Comparison of ENCODE assay signal across 1 cellular context in the genomic region with DNA sequence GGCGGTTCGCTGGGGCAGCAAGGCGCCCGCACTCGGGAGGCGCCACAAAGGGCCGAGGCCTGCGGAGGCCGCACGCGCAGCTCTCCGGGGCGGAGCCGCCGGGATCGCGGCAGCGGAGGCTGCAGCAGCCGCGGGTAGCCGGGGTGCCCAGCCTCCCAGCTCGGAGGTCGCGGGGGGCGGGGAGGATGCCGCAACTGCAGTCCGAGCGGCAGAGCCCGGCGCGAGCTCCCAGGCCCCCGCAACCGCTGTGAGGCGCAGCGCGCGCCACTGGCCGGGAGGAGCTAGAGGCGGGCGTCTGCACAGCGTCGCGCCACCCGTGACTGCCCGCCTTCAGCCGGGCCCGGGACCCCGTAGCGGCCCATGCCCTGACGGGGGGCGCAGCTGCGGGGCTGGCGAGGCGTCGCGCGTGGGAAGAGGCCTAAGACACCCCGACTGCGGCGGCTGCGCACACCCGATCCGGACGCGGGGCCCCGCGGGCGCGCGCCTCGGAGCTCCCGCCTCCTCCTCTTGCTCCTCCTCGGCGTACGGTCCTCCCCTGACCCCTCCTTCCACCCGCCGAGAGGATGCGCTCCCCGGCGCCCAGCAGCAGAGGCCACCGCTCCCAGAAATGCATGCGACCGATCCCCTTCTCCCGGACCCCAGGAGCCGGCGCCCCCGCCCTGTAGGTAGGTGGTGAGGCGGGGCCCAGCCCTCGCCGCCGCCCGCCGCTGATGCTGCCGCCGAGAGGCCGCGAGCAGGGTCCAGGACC.
A peak's percentile ranks its signal among the peaks of the same experiment; 100 is the strongest.
TF ChIP-seq lines count a peak whose summit lies in the region.

A gene with protein sequence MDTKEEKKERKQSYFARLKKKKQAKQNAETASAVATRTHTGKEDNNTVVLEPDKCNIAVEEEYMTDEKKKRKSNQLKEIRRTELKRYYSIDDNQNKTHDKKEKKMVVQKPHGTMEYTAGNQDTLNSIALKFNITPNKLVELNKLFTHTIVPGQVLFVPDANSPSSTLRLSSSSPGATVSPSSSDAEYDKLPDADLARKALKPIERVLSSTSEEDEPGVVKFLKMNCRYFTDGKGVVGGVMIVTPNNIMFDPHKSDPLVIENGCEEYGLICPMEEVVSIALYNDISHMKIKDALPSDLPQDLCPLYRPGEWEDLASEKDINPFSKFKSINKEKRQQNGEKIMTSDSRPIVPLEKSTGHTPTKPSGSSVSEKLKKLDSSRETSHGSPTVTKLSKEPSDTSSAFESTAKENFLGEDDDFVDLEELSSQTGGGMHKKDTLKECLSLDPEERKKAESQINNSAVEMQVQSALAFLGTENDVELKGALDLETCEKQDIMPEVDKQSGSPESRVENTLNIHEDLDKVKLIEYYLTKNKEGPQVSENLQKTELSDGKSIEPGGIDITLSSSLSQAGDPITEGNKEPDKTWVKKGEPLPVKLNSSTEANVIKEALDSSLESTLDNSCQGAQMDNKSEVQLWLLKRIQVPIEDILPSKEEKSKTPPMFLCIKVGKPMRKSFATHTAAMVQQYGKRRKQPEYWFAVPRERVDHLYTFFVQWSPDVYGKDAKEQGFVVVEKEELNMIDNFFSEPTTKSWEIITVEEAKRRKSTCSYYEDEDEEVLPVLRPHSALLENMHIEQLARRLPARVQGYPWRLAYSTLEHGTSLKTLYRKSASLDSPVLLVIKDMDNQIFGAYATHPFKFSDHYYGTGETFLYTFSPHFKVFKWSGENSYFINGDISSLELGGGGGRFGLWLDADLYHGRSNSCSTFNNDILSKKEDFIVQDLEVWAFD (plus strand): TSS at position 558 of the 748 bp plus-strand sequence. CDS start 24,395 bp downstream, outside the sequence.

TF ChIP-seq in WTC11, 78 proteins besides CTCF, POLR2A, EP300 and RAD21 (continued from another document):
- peak; percentile 49; the same call in 1 of the 2 replicates for TF ChIP-seq USF1 (CRISPR knock-in tag; IDR thresholded peaks at IDR 0.05)
- TF ChIP-seq CBFB (CRISPR knock-in tag; IDR thresholded peaks at IDR 0.05; ENCODE audit: low read depth), result peak; percentile 67; the same call in 1 of the 2 replicates
- TF ChIP-seq, protein P1, sequence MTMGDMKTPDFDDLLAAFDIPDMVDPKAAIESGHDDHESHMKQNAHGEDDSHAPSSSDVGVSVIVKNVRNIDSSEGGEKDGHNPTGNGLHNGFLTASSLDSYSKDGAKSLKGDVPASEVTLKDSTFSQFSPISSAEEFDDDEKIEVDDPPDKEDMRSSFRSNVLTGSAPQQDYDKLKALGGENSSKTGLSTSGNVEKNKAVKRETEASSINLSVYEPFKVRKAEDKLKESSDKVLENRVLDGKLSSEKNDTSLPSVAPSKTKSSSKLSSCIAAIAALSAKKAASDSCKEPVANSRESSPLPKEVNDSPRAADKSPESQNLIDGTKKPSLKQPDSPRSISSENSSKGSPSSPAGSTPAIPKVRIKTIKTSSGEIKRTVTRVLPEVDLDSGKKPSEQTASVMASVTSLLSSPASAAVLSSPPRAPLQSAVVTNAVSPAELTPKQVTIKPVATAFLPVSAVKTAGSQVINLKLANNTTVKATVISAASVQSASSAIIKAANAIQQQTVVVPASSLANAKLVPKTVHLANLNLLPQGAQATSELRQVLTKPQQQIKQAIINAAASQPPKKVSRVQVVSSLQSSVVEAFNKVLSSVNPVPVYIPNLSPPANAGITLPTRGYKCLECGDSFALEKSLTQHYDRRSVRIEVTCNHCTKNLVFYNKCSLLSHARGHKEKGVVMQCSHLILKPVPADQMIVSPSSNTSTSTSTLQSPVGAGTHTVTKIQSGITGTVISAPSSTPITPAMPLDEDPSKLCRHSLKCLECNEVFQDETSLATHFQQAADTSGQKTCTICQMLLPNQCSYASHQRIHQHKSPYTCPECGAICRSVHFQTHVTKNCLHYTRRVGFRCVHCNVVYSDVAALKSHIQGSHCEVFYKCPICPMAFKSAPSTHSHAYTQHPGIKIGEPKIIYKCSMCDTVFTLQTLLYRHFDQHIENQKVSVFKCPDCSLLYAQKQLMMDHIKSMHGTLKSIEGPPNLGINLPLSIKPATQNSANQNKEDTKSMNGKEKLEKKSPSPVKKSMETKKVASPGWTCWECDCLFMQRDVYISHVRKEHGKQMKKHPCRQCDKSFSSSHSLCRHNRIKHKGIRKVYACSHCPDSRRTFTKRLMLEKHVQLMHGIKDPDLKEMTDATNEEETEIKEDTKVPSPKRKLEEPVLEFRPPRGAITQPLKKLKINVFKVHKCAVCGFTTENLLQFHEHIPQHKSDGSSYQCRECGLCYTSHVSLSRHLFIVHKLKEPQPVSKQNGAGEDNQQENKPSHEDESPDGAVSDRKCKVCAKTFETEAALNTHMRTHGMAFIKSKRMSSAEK (CRISPR knock-in tag; IDR thresholded peaks at IDR 0.05; ENCODE audit: borderline replicate concordance), result no peak
- TF ChIP-seq, protein P2, sequence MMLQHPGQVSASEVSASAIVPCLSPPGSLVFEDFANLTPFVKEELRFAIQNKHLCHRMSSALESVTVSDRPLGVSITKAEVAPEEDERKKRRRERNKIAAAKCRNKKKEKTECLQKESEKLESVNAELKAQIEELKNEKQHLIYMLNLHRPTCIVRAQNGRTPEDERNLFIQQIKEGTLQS (CRISPR knock-in tag; conservative IDR thresholded peaks at IDR 0.05), result no peak
- TF ChIP-seq, protein P3, sequence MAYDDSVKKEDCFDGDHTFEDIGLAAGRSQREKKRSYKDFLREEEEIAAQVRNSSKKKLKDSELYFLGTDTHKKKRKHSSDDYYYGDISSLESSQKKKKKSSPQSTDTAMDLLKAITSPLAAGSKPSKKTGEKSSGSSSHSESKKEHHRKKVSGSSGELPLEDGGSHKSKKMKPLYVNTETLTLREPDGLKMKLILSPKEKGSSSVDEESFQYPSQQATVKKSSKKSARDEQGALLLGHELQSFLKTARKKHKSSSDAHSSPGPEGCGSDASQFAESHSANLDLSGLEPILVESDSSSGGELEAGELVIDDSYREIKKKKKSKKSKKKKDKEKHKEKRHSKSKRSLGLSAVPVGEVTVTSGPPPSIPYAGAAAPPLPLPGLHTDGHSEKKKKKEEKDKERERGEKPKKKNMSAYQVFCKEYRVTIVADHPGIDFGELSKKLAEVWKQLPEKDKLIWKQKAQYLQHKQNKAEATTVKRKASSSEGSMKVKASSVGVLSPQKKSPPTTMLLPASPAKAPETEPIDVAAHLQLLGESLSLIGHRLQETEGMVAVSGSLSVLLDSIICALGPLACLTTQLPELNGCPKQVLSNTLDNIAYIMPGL (CRISPR knock-in tag; IDR thresholded peaks at IDR 0.05), result peak; percentile 93
- TF ChIP-seq E2F5 (CRISPR knock-in tag; IDR thresholded peaks at IDR 0.05), result peak; percentile 70; the same call in 1 of the 2 replicates
- peak; percentile 69; the same call in 1 of the 2 replicates for TF ChIP-seq TEAD1 (CRISPR knock-in tag; IDR thresholded peaks at IDR 0.05)
- TF ChIP-seq ATF1 (CRISPR knock-in tag; IDR thresholded peaks at IDR 0.05), result 0 out of 2 replicates have a peak, but pooled peaks have one; percentile 51
- TF ChIP-seq NR3C1 (CRISPR knock-in tag; conservative IDR thresholded peaks at IDR 0.05; ENCODE audit: low read depth), result no peak
- TF ChIP-seq PRRX2 (CRISPR knock-in tag; IDR thresholded peaks at IDR 0.05), result 0 out of 2 replicates have a peak, but pooled peaks have one; percentile 11
- TF ChIP-seq NFYB (CRISPR knock-in tag; conservative IDR thresholded peaks at IDR 0.05; ENCODE audit: low read depth), result no peak
- no peak for TF ChIP-seq ZNF396 (CRISPR knock-in tag; IDR thresholded peaks at IDR 0.05; ENCODE audit: borderline replicate concordance)
- TF ChIP-seq MXD4 (CRISPR knock-in tag; IDR thresholded peaks at IDR 0.05; ENCODE audit: borderline replicate concordance), result peak; percentile 28; the same call in 1 of the 2 replicates
- no peak for TF ChIP-seq TP53 (CRISPR knock-in tag; IDR thresholded peaks at IDR 0.05)
- TF ChIP-seq STAT6 (CRISPR knock-in tag; conservative IDR thresholded peaks at IDR 0.05; ENCODE audit: low read depth), result no peak
- peak; percentile 74; the same call in 1 of the 2 replicates for TF ChIP-seq CREM (CRISPR knock-in tag; IDR thresholded peaks at IDR 0.05)
- TF ChIP-seq TCF7 (CRISPR knock-in tag; IDR thresholded peaks at IDR 0.05; ENCODE audit: low read depth), result 0 out of 2 replicates have a peak, but pooled peaks have one; percentile 25
- TF ChIP-seq HMGA2 (CRISPR knock-in tag; IDR thresholded peaks at IDR 0.05), result no peak
- TF ChIP-seq, protein P4, sequence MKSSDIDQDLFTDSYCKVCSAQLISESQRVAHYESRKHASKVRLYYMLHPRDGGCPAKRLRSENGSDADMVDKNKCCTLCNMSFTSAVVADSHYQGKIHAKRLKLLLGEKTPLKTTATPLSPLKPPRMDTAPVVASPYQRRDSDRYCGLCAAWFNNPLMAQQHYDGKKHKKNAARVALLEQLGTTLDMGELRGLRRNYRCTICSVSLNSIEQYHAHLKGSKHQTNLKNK (CRISPR knock-in tag; IDR thresholded peaks at IDR 0.05), result no peak
- no peak for TF ChIP-seq GTF2I (CRISPR knock-in tag; conservative IDR thresholded peaks at IDR 0.05)
- TF ChIP-seq SP1 (CRISPR knock-in tag; conservative IDR thresholded peaks at IDR 0.05), result peak; percentile 33
- TF ChIP-seq MAX (CRISPR knock-in tag; IDR thresholded peaks at IDR 0.05), result peak; percentile 55; the same call in 1 of the 2 replicates
- peak; percentile 76; the same call in 1 of the 2 replicates for TF ChIP-seq ELF4 (CRISPR knock-in tag; IDR thresholded peaks at IDR 0.05; ENCODE audit: low read depth)
- peak; percentile 48 for TF ChIP-seq FOXP1 (CRISPR knock-in tag; IDR thresholded peaks at IDR 0.05; ENCODE audit: borderline replicate concordance)
- TF ChIP-seq ARID4B (CRISPR knock-in tag; IDR thresholded peaks at IDR 0.05; ENCODE audit: borderline replicate concordance), result 0 out of 2 replicates have a peak, but pooled peaks have one; percentile 56
TF ChIP-seq in WTC11: peak in this region for 22.
